ENCODE assay signal across 13 cellular contexts in the genomic region with DNA sequence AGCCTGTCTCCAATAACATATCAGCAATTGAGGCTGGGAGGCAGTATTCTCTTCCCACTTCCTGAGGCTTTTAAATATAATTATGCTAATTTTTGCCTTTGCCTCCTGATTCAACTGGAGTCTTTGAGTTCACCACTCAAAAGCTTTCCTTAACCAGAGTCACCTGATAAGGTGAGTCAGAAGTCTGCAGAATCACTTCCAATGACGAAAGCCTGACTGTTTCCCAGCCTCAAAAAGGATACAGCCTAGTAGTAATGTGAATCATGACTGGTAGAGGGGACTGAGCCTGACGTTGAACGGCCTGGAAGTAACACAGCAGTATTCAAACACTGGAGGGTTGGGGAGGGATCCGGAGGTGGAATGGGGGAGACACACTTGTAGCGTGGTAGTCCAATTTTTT. TPM values are rescaled to one million over a fixed set of nuclear protein-coding genes. Genes with fewer than 3 reads are reported as not detected.
DNase-seq lines count a peak whose midpoint lies in the region; ATAC-seq, FAIRE-seq and TF ChIP-seq lines count a peak whose summit lies in the region.
"Had no signal": no experiment of that assay in that cellular context is flagged by ENCODE, and none has a peak within 500 bp of the region (broad histone marks: within the 10 kb centered on the region; RNA-seq: fewer than 3 reads in every experiment).

No MANE protein-coding gene starts in this region.

- H3K9me3 Mint-ChIP-seq in stimulated activated naive CD8-positive, alpha-beta T cell treated with anti-CD3 and anti-CD28 coated beads, Interleukin-15, amount 100 ng/mL, for 72 hours, result no peaks in the 10 kb centered on the region
- peaks cover 0 to 1% (median 0%) of the 10 kb centered on the region in 7 donors for H3K9me3 Mint-ChIP-seq in CD14-positive monocyte
- H3K9me3 Mint-ChIP-seq: dendritic cell treated with granulocyte-macrophage colony-stimulating factor and Interleukin-4, amounts not matched to agents 40 ng/mL and 50 ng/mL, for 4 days had no signal

- no peak overlapping the region for H4K8ac ChIP-seq in neuronal stem cell (ENCODE audit: low read depth, low read length)

- POLR2A ChIA-PET in A549 (lab: Yijun Ruan, JAX), result no interaction called here

- H3K4me1 Mint-ChIP-seq in stimulated activated naive CD8-positive, alpha-beta T cell treated with anti-CD3 and anti-CD28 coated beads, Interleukin-15, amount 100 ng/mL, for 72 hours, result no peaks in the 10 kb centered on the region
- H3K4me1 Mint-ChIP-seq in CD14-positive monocyte, result no peaks in the 10 kb centered on the region

- FAIRE-seq in A549 (lab: Jason Lieb, UNC), result no peak

- H3K27ac ChIP-seq in A549, result no peak overlapping the region
- peak overlapping the region; percentile 85 for H3K27ac ChIP-seq in foreskin keratinocyte
- H3K27ac ChIP-seq in neuronal stem cell (replicated peaks; ENCODE audit: low read length), result no peak overlapping the region
- H3K27ac ChIP-seq: thoracic aorta had no signal

- H2BK15ac ChIP-seq in neuronal stem cell (ENCODE audit: low read length), result no peak overlapping the region

- no peak overlapping the region for H3K9ac ChIP-seq in neuronal stem cell (ENCODE audit: low read depth, low read length, poor library complexity)
- H3K9ac ChIP-seq: SK-N-SH had no signal

- no peak overlapping the region for H3K4me3 ChIP-seq in A549
- H3K4me3 ChIP-seq in neuronal stem cell (ENCODE audit: low read length in 2 of 2), result no peak overlapping the region
- H3K4me3 ChIP-seq: thoracic aorta had no signal

- no peaks in the 10 kb centered on the region for H3K79me1 ChIP-seq in neuronal stem cell (ENCODE audit: low read depth, low read length)

- no peak overlapping the region for H2BK12ac ChIP-seq in neuronal stem cell (ENCODE audit: low read length)

- no peaks in the 10 kb centered on the region for H3K27me3 ChIP-seq in foreskin keratinocyte
- no peaks in the 10 kb centered on the region for H3K27me3 ChIP-seq in neuronal stem cell (ENCODE audit: control insufficient read depth in 3 of 3, insufficient read depth in 3 of 3, low read depth in 1 of 3, low read length in 3 of 3)

- CTCF ChIA-PET in A549 (lab: Yijun Ruan, JAX), result interaction anchor here (1.8 to 2.8 kb wide), 3 partner anchors 9 to 63 kb away, joined by 7 to 8 read pairs (median 7); no protein-coding TSS in a partner anchor

- H3K14ac ChIP-seq in neuronal stem cell (ENCODE audit: low read length), result no peak overlapping the region

- no peak overlapping the region for H3K18ac ChIP-seq in neuronal stem cell (ENCODE audit: low read length)

- H4K91ac ChIP-seq in neuronal stem cell (ENCODE audit: low read depth, low read length, poor library complexity), result no peak overlapping the region

- no peak overlapping the region for H2AFZ ChIP-seq in neuronal stem cell (ENCODE audit: low read length)

- intact Hi-C loops in CD14-positive monocyte (cut with micrococcal nuclease), result no loop called here

- H3K4me2 ChIP-seq in A549, result no peak overlapping the region
- no peak overlapping the region for H3K4me2 ChIP-seq in neuronal stem cell (ENCODE audit: insufficient read depth, low read length, poor library complexity, severe bottlenecking)
- H3K4me2 ChIP-seq: SK-N-SH had no signal

- TF ChIP-seq RAD21 in A549 (conservative IDR thresholded peaks at IDR 0.05 in 1 of 2, IDR thresholded peaks at IDR 0.05 in 1 of 2), result no peak

- no peak overlapping the region for H2BK5ac ChIP-seq in neuronal stem cell (ENCODE audit: low read length)

- peaks cover 15 to 54% of the 10 kb centered on the region in 2 donors for H3K36me3 ChIP-seq in neuronal stem cell (replicated peaks in 1 of 2; ENCODE audit: control insufficient read depth in 2 of 2, insufficient read depth in 2 of 2, low read length in 2 of 2)

- no peaks in the 10 kb centered on the region for H3K4me1 ChIP-seq in A549
- peaks cover 8% of the 10 kb centered on the region for H3K4me1 ChIP-seq in foreskin keratinocyte
- no peaks in the 10 kb centered on the region for H3K4me1 ChIP-seq in neuronal stem cell (ENCODE audit: control insufficient read depth in 2 of 2, insufficient read depth in 1 of 2, low read depth in 1 of 2, low read length in 2 of 2)

- no peak overlapping the region for H3K4ac ChIP-seq in neuronal stem cell (ENCODE audit: low read length)

- DNase-seq in A549 (ENCODE audit: low read depth in 1 of 2, low spot score in 1 of 2) (no peak), HK-2 (ENCODE audit: unreplicated experiment) (peak; percentile 49), amniotic epithelial cell (ENCODE audit: low read depth) (peak; percentile 84), foreskin keratinocyte (peak; percentile 88 to 96), neuronal stem cell (ENCODE audit: low spot score) (no peak), cerebellum (ENCODE audit: low spot score) (no peak), CD14-positive monocyte (ENCODE audit: low spot score) (no peak)
- no peak for DNase-seq in stimulated activated naive CD8-positive, alpha-beta T cell treated with anti-CD3 and anti-CD28 coated beads, Interleukin-15, amount 100 ng/mL, for 72 hours
- DNase-seq: foreskin melanocyte, posterior cingulate gyrus, SK-N-SH had no signal

- no peak overlapping the region for H3K4me3 Mint-ChIP-seq in stimulated activated naive CD8-positive, alpha-beta T cell treated with anti-CD3 and anti-CD28 coated beads, Interleukin-15, amount 100 ng/mL, for 72 hours
- no peak overlapping the region for H3K4me3 Mint-ChIP-seq in CD14-positive monocyte
- H3K4me3 Mint-ChIP-seq: dendritic cell treated with granulocyte-macrophage colony-stimulating factor and Interleukin-4, amounts not matched to agents 40 ng/mL and 50 ng/mL, for 4 days had no signal

- H3K9me3 ChIP-seq in A549 (no peaks in the 10 kb centered on the region), neuronal stem cell (replicated peaks in 1 of 2; ENCODE audit: control insufficient read depth in 2 of 2, insufficient read depth in 1 of 2, low read depth in 1 of 2, low read length in 2 of 2) (no peaks in the 10 kb centered on the region)
- H3K9me3 ChIP-seq: SK-N-SH, thoracic aorta had no signal

- no peak overlapping the region for H3K27ac Mint-ChIP-seq in stimulated activated naive CD8-positive, alpha-beta T cell treated with anti-CD3 and anti-CD28 coated beads, Interleukin-15, amount 100 ng/mL, for 72 hours
- no peak overlapping the region for H3K27ac Mint-ChIP-seq in CD14-positive monocyte
- H3K27ac Mint-ChIP-seq: dendritic cell treated with granulocyte-macrophage colony-stimulating factor and Interleukin-4, amounts not matched to agents 40 ng/mL and 50 ng/mL, for 4 days had no signal

- no peak for TF ChIP-seq POLR2A in A549 (IDR thresholded peaks at IDR 0.05; ENCODE audit: low read length)

- no peak overlapping the region for H2AK5ac ChIP-seq in neuronal stem cell (ENCODE audit: low read depth, low read length)

- ATAC-seq in A549 (peak; percentile 24 to 66; a peak in 4 of 6 replicates), foreskin keratinocyte (peak; percentile 99)
- ATAC-seq in stimulated activated naive CD8-positive, alpha-beta T cell treated with anti-CD3 and anti-CD28 coated beads, Interleukin-15, amount 100 ng/mL, for 72 hours, result no peak

- no peak overlapping the region for H2BK120ac ChIP-seq in neuronal stem cell (ENCODE audit: low read depth, low read length)

- H3K23ac ChIP-seq in neuronal stem cell (ENCODE audit: low read depth, low read length, poor library complexity), result no peak overlapping the region

- TF ChIP-seq EP300 in A549 (IDR thresholded peaks at IDR 0.05), result no peak

- peaks cover 14 to 16% of the 10 kb centered on the region in 2 donors for H3K36me3 Mint-ChIP-seq in CD14-positive monocyte

- H3K27me3 Mint-ChIP-seq in stimulated activated naive CD8-positive, alpha-beta T cell treated with anti-CD3 and anti-CD28 coated beads, Interleukin-15, amount 100 ng/mL, for 72 hours, result no peaks in the 10 kb centered on the region
- H3K27me3 Mint-ChIP-seq in CD14-positive monocyte (ENCODE audit: low read depth in 3 of 3), result peaks cover 2 to 4% (median 3%) of the 10 kb centered on the region in 3 donors

- TF ChIP-seq CTCF in A549 (IDR thresholded peaks at IDR 0.05) (no peak), foreskin keratinocyte (conservative IDR thresholded peaks at IDR 0.05) (no peak), CD14-positive monocyte (IDR thresholded peaks at IDR 0.05) (no peak)

- WGBS in A549 (ENCODE audit: missing lambda C conversion rate), result 68% methylated on average over 5 of the region's 5 CpGs
- no CpG with 5 or more reads among the region's 5 CpGs for WGBS in neuronal stem cell (ENCODE audit: extremely low coverage in 2 of 2, insufficient read length in 2 of 2, insufficient replicate concordance in 1 of 2), 2 donors

RNA-seq across cellular contexts. Expression of a gene that starts 10.4 kb away (rescaled TPM):
- polyA plus RNA-seq in A549 (2011; rRNA removed) (120 and 146 TPM in 2 replicates), A549 (2017; fragmentation: RNase III; extraction: RNeasy Plus Mini Kit Qiagen cat#74134 plus additional on column Dnase treatment) (84.1 to 88.6 TPM (median 84.6 TPM) in 3 replicates), foreskin keratinocyte (98.1 and 105 TPM in 2 replicates), CD14-positive monocyte (10 to 100 TPM; 56.4 to 56.6 TPM)
- polyA plus RNA-seq in A549 (2012; cell fraction: cytosol; rRNA removed), result 95.2 and 97.0 TPM in 2 replicates
- 52.7 and 70.7 TPM in 2 replicates for polyA plus RNA-seq in A549 (2012; cell fraction: nucleus; rRNA removed)
- 77.4 and 78.6 TPM in 2 replicates for polyA minus RNA-seq in A549 (2011; rRNA and poly(A)+ RNA removed)
- total RNA-seq in foreskin keratinocyte (91.3 and 101 TPM in 2 replicates), cerebellum (34.5 TPM)
- polyA plus RNA-seq in neuronal stem cell (2013, experiment 1 of 2), result 75.7 TPM
- polyA plus RNA-seq in neuronal stem cell (2013, experiment 2 of 2), result 74.2 TPM

RNA-seq across cellular contexts. Expression of a gene that starts 16.6 kb away (rescaled TPM):
- polyA plus RNA-seq in A549 (2011; rRNA removed) (7.7 and 10.2 TPM in 2 replicates), A549 (2017; fragmentation: RNase III; extraction: RNeasy Plus Mini Kit Qiagen cat#74134 plus additional on column Dnase treatment) (7.9 to 8.8 TPM (median 8.4 TPM) in 3 replicates), foreskin keratinocyte (5.2 and 6.2 TPM in 2 replicates), CD14-positive monocyte (1 to 10 TPM; 1.1 to 1.6 TPM)
- 3.7 and 4.7 TPM in 2 replicates for polyA plus RNA-seq in A549 (2012; cell fraction: cytosol; rRNA removed)
- polyA plus RNA-seq in A549 (2012; cell fraction: nucleus; rRNA removed), result 2.6 and 4.3 TPM in 2 replicates
- polyA minus RNA-seq in A549 (2011; rRNA and poly(A)+ RNA removed), result 5.5 and 5.7 TPM in 2 replicates
- total RNA-seq in foreskin keratinocyte (9.4 and 12.4 TPM in 2 replicates), cerebellum (17.9 TPM)
- 16.6 TPM for polyA plus RNA-seq in neuronal stem cell (2013, experiment 1 of 2)
- polyA plus RNA-seq in neuronal stem cell (2013, experiment 2 of 2), result 15.8 TPM

RNA-seq across cellular contexts. Expression of a gene that starts 31.5 kb away (rescaled TPM):
- polyA plus RNA-seq in A549 (2011; rRNA removed) (not detected in 2 replicates), A549 (2017; fragmentation: RNase III; extraction: RNeasy Plus Mini Kit Qiagen cat#74134 plus additional on column Dnase treatment) (not detected in 3 replicates), foreskin keratinocyte (not detected in 2 replicates), CD14-positive monocyte (not detected)
- polyA plus RNA-seq in A549 (2012; cell fraction: cytosol; rRNA removed), result not detected in 2 replicates
- polyA plus RNA-seq in A549 (2012; cell fraction: nucleus; rRNA removed), result not detected in 2 replicates
- polyA minus RNA-seq in A549 (2011; rRNA and poly(A)+ RNA removed), result not detected in 2 replicates
- total RNA-seq in foreskin keratinocyte (not detected in 2 replicates), cerebellum (not detected)
- polyA plus RNA-seq in neuronal stem cell (2013, experiment 1 of 2), result not detected
- polyA plus RNA-seq in neuronal stem cell (2013, experiment 2 of 2), result not detected
- total RNA-seq: thoracic aorta had no signal
- polyA plus RNA-seq: SK-N-SH had no signal

RNA-seq across cellular contexts. Expression of a gene that starts 52.4 kb away (rescaled TPM):
- polyA plus RNA-seq in A549 (2011; rRNA removed) (not detected in 2 replicates), A549 (2017; fragmentation: RNase III; extraction: RNeasy Plus Mini Kit Qiagen cat#74134 plus additional on column Dnase treatment) (not detected in 3 replicates), foreskin keratinocyte (not detected in 2 replicates), CD14-positive monocyte (not detected)
- polyA plus RNA-seq in A549 (2012; cell fraction: cytosol; rRNA removed), result not detected in 2 replicates
- polyA plus RNA-seq in A549 (2012; cell fraction: nucleus; rRNA removed), result 0.05 TPM in 1 of 2 replicates, not detected in the other
- polyA minus RNA-seq in A549 (2011; rRNA and poly(A)+ RNA removed), result not detected in 2 replicates
- total RNA-seq in foreskin keratinocyte (not detected in 2 replicates), cerebellum (1.5 TPM)
- polyA plus RNA-seq in neuronal stem cell (2013, experiment 1 of 2), result 1.5 TPM
- polyA plus RNA-seq in neuronal stem cell (2013, experiment 2 of 2), result 0.40 TPM
- total RNA-seq: thoracic aorta had no signal
- polyA plus RNA-seq: SK-N-SH had no signal

RNA-seq across cellular contexts. Expression of a gene that starts 57.1 kb away (rescaled TPM):
- polyA plus RNA-seq in A549 (2011; rRNA removed) (not detected in 2 replicates), A549 (2017; fragmentation: RNase III; extraction: RNeasy Plus Mini Kit Qiagen cat#74134 plus additional on column Dnase treatment) (not detected in 3 replicates), foreskin keratinocyte (not detected in 2 replicates), CD14-positive monocyte (not detected)
- not detected in 2 replicates for polyA plus RNA-seq in A549 (2012; cell fraction: cytosol; rRNA removed)
- polyA plus RNA-seq in A549 (2012; cell fraction: nucleus; rRNA removed), result 0.04 and 0.18 TPM in 2 replicates
- not detected in 2 replicates for polyA minus RNA-seq in A549 (2011; rRNA and poly(A)+ RNA removed)
- total RNA-seq in foreskin keratinocyte (not detected in 2 replicates), cerebellum (29.7 TPM)
- polyA plus RNA-seq in neuronal stem cell (2013, experiment 1 of 2), result 4.7 TPM
- polyA plus RNA-seq in neuronal stem cell (2013, experiment 2 of 2), result 5.0 TPM
- total RNA-seq: thoracic aorta had no signal

Comparison
In these comparisons a context has a peak if more than half of its experiments do, and no peak if none do; other contexts are left out.
1. DNase-seq: peak in HK-2 (single experiment), amniotic epithelial cell (single experiment) and foreskin keratinocyte (2 of 2); none in A549 (0 of 2), neuronal stem cell (single experiment), stimulated activated naive CD8-positive, alpha-beta T cell treated with anti-CD3 and anti-CD28 coated beads, Interleukin-15, amount 100 ng/mL, for 72 hours (0 of 2), cerebellum (single experiment) and CD14-positive monocyte (single experiment).